8 cellular contexts compared by ENCODE assay signal in genomic region chr1:225427249-225428065, GRCh38. TPM values are rescaled to one million over a fixed set of nuclear protein-coding genes. Genes with fewer than 3 reads are reported as not detected.
DNase-seq lines count a peak whose midpoint lies in the region; ATAC-seq, FAIRE-seq and TF ChIP-seq lines count a peak whose summit lies in the region.

Gene LBR (minus strand): TSS chr1:225428038. CDS start chr1:225424075, 3,963 bp downstream.

- no peak for FAIRE-seq in GM12891 (lab: Jason Lieb, UNC)

- POLR2A ChIA-PET in activated naive CD8-positive, alpha-beta T cell treated with anti-CD3 and anti-CD28 coated beads, Interleukin-2, amount 10 ng/mL, durations not matched to agents 7 days and 5 days (lab: Charles Lee), result interaction anchor here (1.0 to 11.8 kb wide), 13 partner anchors 9 to 683 kb away, joined by 3 to 203 read pairs (median 7); partner anchors contain the start of genes H3-3A, PYCR2, SDE2 and TMEM63A

- H3K4me3 Mint-ChIP-seq in activated naive CD8-positive, alpha-beta T cell treated with anti-CD3 and anti-CD28 coated beads, Interleukin-2, amount 10 ng/mL, durations not matched to agents 7 days and 5 days, result peak within 1 kb of the TSS; percentile 92
- H3K4me3 Mint-ChIP-seq in progenitor cell of endocrine pancreas (ENCODE audit: low read depth), result peak within 1 kb of the TSS; percentile 92

- peaks cover under 1% of the 10 kb centered on the region for H3K27me3 Mint-ChIP-seq in activated naive CD8-positive, alpha-beta T cell treated with anti-CD3 and anti-CD28 coated beads, Interleukin-2, amount 10 ng/mL, durations not matched to agents 7 days and 5 days
- no peaks in the 10 kb centered on the region for H3K27me3 Mint-ChIP-seq in progenitor cell of endocrine pancreas

- ATAC-seq in GM21825 (IDR thresholded peaks at IDR 0.05; ENCODE audit: unreplicated experiment), result peak; percentile 17
- ATAC-seq in activated naive CD8-positive, alpha-beta T cell treated with anti-CD3 and anti-CD28 coated beads, Interleukin-2, amount 10 ng/mL, durations not matched to agents 7 days and 5 days (ENCODE audit: low read depth), result no peak
- ATAC-seq in left cardiac atrium, result peak; percentile 43 to 57

- H3K9me3 Mint-ChIP-seq in activated naive CD8-positive, alpha-beta T cell treated with anti-CD3 and anti-CD28 coated beads, Interleukin-2, amount 10 ng/mL, durations not matched to agents 7 days and 5 days, result no peaks in the 10 kb centered on the region
- no peaks in the 10 kb centered on the region for H3K9me3 Mint-ChIP-seq in progenitor cell of endocrine pancreas (ENCODE audit: low read depth)

- peak within 1 kb of the TSS; percentile 89 for H3K27ac Mint-ChIP-seq in activated naive CD8-positive, alpha-beta T cell treated with anti-CD3 and anti-CD28 coated beads, Interleukin-2, amount 10 ng/mL, durations not matched to agents 7 days and 5 days
- peak within 1 kb of the TSS; percentile 96 for H3K27ac Mint-ChIP-seq in progenitor cell of endocrine pancreas

- H3K4me1 Mint-ChIP-seq in activated naive CD8-positive, alpha-beta T cell treated with anti-CD3 and anti-CD28 coated beads, Interleukin-2, amount 10 ng/mL, durations not matched to agents 7 days and 5 days, result peaks cover 48% of the 10 kb centered on the region
- H3K4me1 Mint-ChIP-seq in progenitor cell of endocrine pancreas (ENCODE audit: low read depth), result peaks cover 43% of the 10 kb centered on the region

- intact Hi-C loops in left cardiac atrium (cut with DNase I), result no loop called here

- TF ChIP-seq POLR2A in GM12891 (IDR thresholded peaks at IDR 0.05; ENCODE audit: low read depth, low read length), result no peak

- DNase-seq in GM12891 (ENCODE audit: insufficient read length, low spot score) (peak; percentile 47), LHCN-M2 (ENCODE audit: low read depth) (peak; percentile 24), left cardiac atrium (peak; percentile 55), progenitor cell of endocrine pancreas (ENCODE audit: low spot score, unreplicated experiment) (peak; percentile 28), NCI-H774 (lab: John Stamatoyannopoulos, UW) (no peak)
- DNase-seq in activated naive CD8-positive, alpha-beta T cell treated with anti-CD3 and anti-CD28 coated beads, Interleukin-2, amount 10 ng/mL, durations not matched to agents 7 days and 5 days, result no peak
- no peak for DNase-seq in central memory CD4-positive, alpha-beta T cell

- TF ChIP-seq CTCF in progenitor cell of endocrine pancreas (IDR thresholded peaks at IDR 0.05; ENCODE audit: unreplicated experiment), result no peak

- H3K36me3 Mint-ChIP-seq in activated naive CD8-positive, alpha-beta T cell treated with anti-CD3 and anti-CD28 coated beads, Interleukin-2, amount 10 ng/mL, durations not matched to agents 7 days and 5 days, result peaks cover 13% of the 10 kb centered on the region
- H3K36me3 Mint-ChIP-seq in progenitor cell of endocrine pancreas (ENCODE audit: insufficient read depth), result no peaks in the 10 kb centered on the region

TF ChIP-seq in GM12891, 5 proteins besides CTCF, POLR2A, EP300 and RAD21:
- no peak for TF ChIP-seq POLR2AphosphoS5 (IDR thresholded peaks at IDR 0.05; ENCODE audit: low read depth, low read length)
- no peak for TF ChIP-seq TAF1 (IDR thresholded peaks at IDR 0.05; ENCODE audit: low read depth, low read length)
- TF ChIP-seq SPI1 (IDR thresholded peaks at IDR 0.05; ENCODE audit: low read depth, low read length), result no peak
- TF ChIP-seq PAX5 (IDR thresholded peaks at IDR 0.05; ENCODE audit: insufficient read depth, low read length, severe bottlenecking), result no peak
- TF ChIP-seq POU2F2 (IDR thresholded peaks at IDR 0.05; ENCODE audit: low read depth, low read length), result no peak

RNA-seq across cellular contexts. Expression of gene LBR, which starts in this region (rescaled TPM):
- polyA plus RNA-seq in GM12891 (2012; ENCODE audit: low read depth, missing spikeins), result 30.3 TPM
- 23.7 and 27.2 TPM in 2 replicates for total RNA-seq in LHCN-M2 (2014; rRNA removed)
- polyA plus RNA-seq in LHCN-M2 (2012), result 9.0 TPM
- 100 to 1,000 TPM; 168 to 171 TPM for total RNA-seq in activated naive CD8-positive, alpha-beta T cell treated with anti-CD3 and anti-CD28 coated beads, Interleukin-2, amount 10 ng/mL, durations not matched to agents 7 days and 5 days
- 10 to 100 TPM; 18.2 to 21.1 TPM for total RNA-seq in left cardiac atrium
- 116 and 124 TPM in 2 replicates for total RNA-seq in progenitor cell of endocrine pancreas

Comparison
In these comparisons a context has a peak if more than half of its experiments do, and no peak if none do; other contexts are left out.
1. DNase-seq: peak in GM12891 (single experiment), LHCN-M2 (single experiment), left cardiac atrium (single experiment) and progenitor cell of endocrine pancreas (single experiment); none in activated naive CD8-positive, alpha-beta T cell treated with anti-CD3 and anti-CD28 coated beads, Interleukin-2, amount 10 ng/mL, durations not matched to agents 7 days and 5 days (single experiment), central memory CD4-positive, alpha-beta T cell (single experiment) and NCI-H774 (single experiment).